1 cellular context compared by ENCODE assay signal in genomic region chr10:59580257-59580863, GRCh38.
TF ChIP-seq lines count a peak whose summit lies in the region.

No MANE protein-coding gene starts in this region.

TF ChIP-seq in HCT116, 20 proteins besides CTCF, POLR2A, EP300 and RAD21:
- TF ChIP-seq FOSL1 (IDR thresholded peaks at IDR 0.05; ENCODE audit: low read depth), result no peak
- no peak for TF ChIP-seq SIN3A (IDR thresholded peaks at IDR 0.05; ENCODE audit: low read depth)
- TF ChIP-seq ATF3 (IDR thresholded peaks at IDR 0.05), result no peak
- TF ChIP-seq SP1 (IDR thresholded peaks at IDR 0.05; ENCODE audit: low read depth), result no peak
- TF ChIP-seq EZH2phosphoT487 (IDR thresholded peaks at IDR 0.05; ENCODE audit: borderline replicate concordance), result no peak
- no peak for TF ChIP-seq EGR1 (IDR thresholded peaks at IDR 0.05; ENCODE audit: low read depth)
- no peak for TF ChIP-seq POLR2AphosphoS5 (IDR thresholded peaks at IDR 0.05; ENCODE audit: low read depth, low read length)
- no peak for TF ChIP-seq CEBPB (IDR thresholded peaks at IDR 0.05; ENCODE audit: low read depth)
- no peak for TF ChIP-seq ZBTB33 (IDR thresholded peaks at IDR 0.05; ENCODE audit: extremely low read depth, insufficient replicate concordance, low read length)
- no peak for TF ChIP-seq JUND (IDR thresholded peaks at IDR 0.05)
- no peak for TF ChIP-seq ELF1 (IDR thresholded peaks at IDR 0.05; ENCODE audit: borderline replicate concordance, low read depth)
- TF ChIP-seq SRF (IDR thresholded peaks at IDR 0.05; ENCODE audit: low read depth), result no peak
- TF ChIP-seq MAX (IDR thresholded peaks at IDR 0.05), result no peak
- TF ChIP-seq EZH2 (IDR thresholded peaks at IDR 0.05), result no peak
- TF ChIP-seq ZNF274 (IDR thresholded peaks at IDR 0.05; ENCODE audit: low read depth, low read length), result no peak
- TF ChIP-seq TCF7L2 (IDR thresholded peaks at IDR 0.05; ENCODE audit: borderline replicate concordance, extremely low read depth, insufficient read depth, insufficient read length), result no peak
- TF ChIP-seq CBX3 (IDR thresholded peaks at IDR 0.05; ENCODE audit: low read depth), result no peak
- TF ChIP-seq ZFX (IDR thresholded peaks at IDR 0.05), result no peak
- no peak for TF ChIP-seq REST (IDR thresholded peaks at IDR 0.05; ENCODE audit: low read depth)
